1 cellular context compared by ENCODE assay signal in genomic region chr7:44979481-44980392, GRCh38.
TF ChIP-seq lines count a peak whose summit lies in the region.

No MANE protein-coding gene starts in this region.

TF ChIP-seq in IMR-90, 13 proteins besides CTCF, POLR2A, EP300 and RAD21 (continued from another document):
- TF ChIP-seq ELK1 (IDR thresholded peaks at IDR 0.05; ENCODE audit: borderline replicate concordance, low read depth, low read length) (no peak), RFX5 (IDR thresholded peaks at IDR 0.05; ENCODE audit: low read depth, low read length) (no peak), RCOR1 (IDR thresholded peaks at IDR 0.05; ENCODE audit: insufficient replicate concordance, low read length) (no peak), CEBPB (IDR thresholded peaks at IDR 0.05; ENCODE audit: low read depth, low read length) (no peak)
TF ChIP-seq in IMR-90: peak in this region for 0.
